28 cellular contexts compared by ENCODE assay signal in genomic region chr11:22331771-22332170, GRCh38. TPM values are rescaled to one million over a fixed set of nuclear protein-coding genes. Genes with fewer than 3 reads are reported as not detected.
DNase-seq lines count a peak whose midpoint lies in the region; ATAC-seq and TF ChIP-seq lines count a peak whose summit lies in the region.
"Had no signal": no experiment of that assay in that cellular context is flagged by ENCODE, and none has a peak within 500 bp of the region (broad histone marks: within the 10 kb centered on the region; RNA-seq: fewer than 3 reads in every experiment).

No MANE protein-coding gene starts in this region.

- no peaks in the 10 kb centered on the region for H3K36me3 Mint-ChIP-seq in chondrocyte (ENCODE audit: low read depth)
- H3K36me3 Mint-ChIP-seq: naive thymus-derived CD4-positive, alpha-beta T cell had no signal

- H3K4me1 Mint-ChIP-seq in chondrocyte (ENCODE audit: low read depth): no peaks in the 10 kb centered on the region
- H3K4me1 Mint-ChIP-seq: stimulated activated naive CD8-positive, alpha-beta T cell treated with anti-CD3 and anti-CD28 coated beads, Interleukin-15, amount 100 ng/mL, for 72 hours had no signal

- DNase-seq in NCI-H69 (lab: John Stamatoyannopoulos, UW): peak; percentile 59
- no peak for DNase-seq in chondrocyte (ENCODE audit: low spot score)
- DNase-seq in NOMO-1 treated with dmso at 0.1 percent for 144 hours (lab: John Stamatoyannopoulos, UW; ENCODE audit: unreplicated experiment): no peak
- DNase-seq: activated naive CD4-positive, alpha-beta T cell treated with Interleukin-2 at 50 U/mL for 16 hours; activated T-cell treated with anti-CD3 and anti-CD28 coated beads, Interleukin-2, amount 50 U/mL, for 4 hours; Calu3; H7; KBM-7; left colon; naive thymus-derived CD4-positive, alpha-beta T cell; NCI-H1092 treated with DMSO at 0.1 percent for 48 hours; NCI-H2107; NCI-H524; ovary; SHP77 treated with DMSO at 0.1 percent for 48 hours; spleen; stimulated activated CD4-positive, alpha-beta T cell treated with anti-CD3 and anti-CD28 coated beads, Interleukin-4, amount 100 ng/mL, for 1 hour; stimulated activated naive CD8-positive, alpha-beta T cell treated with anti-CD3 and anti-CD28 coated beads, Interleukin-15, amount 100 ng/mL, for 72 hours; T-helper 1 cell had no signal

- ATAC-seq in HG03520 (IDR thresholded peaks at IDR 0.05; ENCODE audit: unreplicated experiment): no peak
- no peak for ATAC-seq in GM21723 (IDR thresholded peaks at IDR 0.05; ENCODE audit: unreplicated experiment)
- ATAC-seq in HG03469 (IDR thresholded peaks at IDR 0.05; ENCODE audit: unreplicated experiment): no peak
- ATAC-seq: activated T-cell treated with anti-CD3 and anti-CD28 coated beads, Interleukin-2, amount 50 U/mL, for 4 hours; left colon; naive thymus-derived CD4-positive, alpha-beta T cell; stimulated activated naive CD8-positive, alpha-beta T cell treated with anti-CD3 and anti-CD28 coated beads, Interleukin-15, amount 100 ng/mL, for 72 hours had no signal

- peaks cover 10% of the 10 kb centered on the region for H3K27me3 Mint-ChIP-seq in chondrocyte (ENCODE audit: low read depth)

- TF ChIP-seq CTCF in 22Rv1 (IDR thresholded peaks at IDR 0.05): peak; percentile 67
- peak; percentile 13; the same call in 1 of the 3 replicates for TF ChIP-seq CTCF in GM12872 (IDR thresholded peaks at IDR 0.05; ENCODE audit: insufficient read depth, low read depth, low read length)
- TF ChIP-seq CTCF in chondrocyte (IDR thresholded peaks at IDR 0.05): peak; percentile 56

- H3K4me3 Mint-ChIP-seq in chondrocyte (ENCODE audit: unreplicated experiment): no peak overlapping the region
- H3K4me3 Mint-ChIP-seq: activated T-cell treated with anti-CD3 and anti-CD28 coated beads, Interleukin-2, amount 50 U/mL, for 4 hours; naive thymus-derived CD4-positive, alpha-beta T cell; stimulated activated naive CD8-positive, alpha-beta T cell treated with anti-CD3 and anti-CD28 coated beads, Interleukin-15, amount 100 ng/mL, for 72 hours had no signal

- no peak overlapping the region for H3K27ac ChIP-seq in 22Rv1
- H3K27ac ChIP-seq: BLaER1 treated with 17β-estradiol and CSF1 and Interleukin-3, amounts not matched to agents 10 nM and 100 nM; ovary; right atrium auricular region; spleen had no signal

- no peaks in the 10 kb centered on the region for H3K9me3 Mint-ChIP-seq in chondrocyte (ENCODE audit: low read depth)
- H3K9me3 Mint-ChIP-seq: activated T-cell treated with anti-CD3 and anti-CD28 coated beads, Interleukin-2, amount 50 U/mL, for 4 hours; naive thymus-derived CD4-positive, alpha-beta T cell; stimulated activated naive CD8-positive, alpha-beta T cell treated with anti-CD3 and anti-CD28 coated beads, Interleukin-15, amount 100 ng/mL, for 72 hours had no signal

- H3K27ac Mint-ChIP-seq in chondrocyte (ENCODE audit: unreplicated experiment): no peak overlapping the region
- H3K27ac Mint-ChIP-seq: naive thymus-derived CD4-positive, alpha-beta T cell; stimulated activated naive CD8-positive, alpha-beta T cell treated with anti-CD3 and anti-CD28 coated beads, Interleukin-15, amount 100 ng/mL, for 72 hours had no signal

RNA-seq across cellular contexts. Expression of gene SLC17A6, which starts 6.4 kb away (rescaled TPM):
- not detected in 3 replicates for total RNA-seq in chondrocyte
- total RNA-seq: activated CD8-positive, alpha-beta memory T cell treated with anti-CD3 and anti-CD28 coated beads for 36 hours; activated T-cell treated with anti-CD3 and anti-CD28 coated beads, Interleukin-2, amount 50 U/mL, for 4 hours; Calu3; H7; HT1080; left colon; naive thymus-derived CD4-positive, alpha-beta T cell; ovary; right atrium auricular region; spleen had no signal

Comparison
In these comparisons a context has a peak if more than half of its experiments do, and no peak if none do; other contexts are left out.
1. CTCF ChIP-seq: peak in every context shown above with its lines; median percentile 67 in 22Rv1; 56 in chondrocyte; 13 in GM12872.